Comparison of ENCODE assay signal across 1 cellular context in the genomic region with DNA sequence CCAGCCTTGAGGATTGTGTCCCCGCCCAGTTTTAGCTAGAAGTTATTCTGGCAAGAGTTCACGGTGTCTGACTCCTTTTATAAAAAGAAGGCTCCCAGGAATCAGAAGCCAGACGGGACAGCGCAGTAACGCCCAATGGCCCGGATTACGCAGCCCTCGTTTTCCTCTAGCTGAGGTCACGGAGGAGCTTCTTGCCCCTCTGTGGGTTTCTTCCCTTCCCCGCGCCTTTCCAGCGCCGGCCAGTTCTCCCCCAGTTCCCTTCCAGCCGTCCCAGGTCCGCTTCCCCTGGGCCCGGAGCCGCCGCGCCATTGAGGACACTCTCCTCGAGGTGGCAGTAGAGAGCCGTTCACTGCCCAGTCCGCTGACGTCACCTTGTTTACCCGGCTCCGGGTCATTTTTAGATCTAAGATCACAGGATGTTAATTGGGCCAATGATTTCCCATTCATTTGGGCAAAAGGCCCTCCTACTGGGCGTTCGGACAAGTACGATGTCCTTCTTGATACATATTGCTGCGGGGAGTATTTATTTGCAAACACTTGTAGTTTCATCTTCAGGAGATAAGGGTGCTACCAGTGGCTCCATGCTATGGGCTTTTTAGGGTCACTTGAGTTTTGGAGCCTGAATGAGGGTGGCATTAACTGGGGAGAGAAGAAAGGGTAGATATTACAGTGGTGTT.
TF ChIP-seq lines count a peak whose summit lies in the region.

No MANE protein-coding gene starts in this region.

TF ChIP-seq in HepG2, 621 proteins besides CTCF, POLR2A, EP300 and RAD21 (continued from another document and continues in another):
- no peak for TF ChIP-seq MLXIP (CRISPR knock-in tag; IDR thresholded peaks at IDR 0.05; ENCODE audit: borderline replicate concordance)
- no peak for TF ChIP-seq ZC3H13 (CRISPR knock-in tag; IDR thresholded peaks at IDR 0.05)
- no peak for TF ChIP-seq KDM6A (CRISPR knock-in tag; IDR thresholded peaks at IDR 0.05; ENCODE audit: low read depth)
- no peak for TF ChIP-seq ZNF562 (CRISPR knock-in tag; IDR thresholded peaks at IDR 0.05; ENCODE audit: borderline replicate concordance)
- TF ChIP-seq, protein P1, sequence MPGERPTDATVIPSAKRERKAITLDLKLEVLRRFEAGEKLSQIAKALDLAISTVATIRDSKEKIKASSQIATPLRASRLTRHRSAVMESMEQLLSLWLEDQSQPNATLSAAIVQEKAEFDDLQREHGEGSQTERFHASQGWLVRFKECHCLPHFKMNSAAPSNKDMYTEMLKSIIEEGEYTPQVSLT (CRISPR knock-in tag; IDR thresholded peaks at IDR 0.05; ENCODE audit: borderline replicate concordance, low read depth): no peak
- TF ChIP-seq, protein P2, sequence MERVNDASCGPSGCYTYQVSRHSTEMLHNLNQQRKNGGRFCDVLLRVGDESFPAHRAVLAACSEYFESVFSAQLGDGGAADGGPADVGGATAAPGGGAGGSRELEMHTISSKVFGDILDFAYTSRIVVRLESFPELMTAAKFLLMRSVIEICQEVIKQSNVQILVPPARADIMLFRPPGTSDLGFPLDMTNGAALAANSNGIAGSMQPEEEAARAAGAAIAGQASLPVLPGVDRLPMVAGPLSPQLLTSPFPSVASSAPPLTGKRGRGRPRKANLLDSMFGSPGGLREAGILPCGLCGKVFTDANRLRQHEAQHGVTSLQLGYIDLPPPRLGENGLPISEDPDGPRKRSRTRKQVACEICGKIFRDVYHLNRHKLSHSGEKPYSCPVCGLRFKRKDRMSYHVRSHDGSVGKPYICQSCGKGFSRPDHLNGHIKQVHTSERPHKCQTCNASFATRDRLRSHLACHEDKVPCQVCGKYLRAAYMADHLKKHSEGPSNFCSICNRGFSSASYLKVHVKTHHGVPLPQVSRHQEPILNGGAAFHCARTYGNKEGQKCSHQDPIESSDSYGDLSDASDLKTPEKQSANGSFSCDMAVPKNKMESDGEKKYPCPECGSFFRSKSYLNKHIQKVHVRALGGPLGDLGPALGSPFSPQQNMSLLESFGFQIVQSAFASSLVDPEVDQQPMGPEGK (CRISPR knock-in tag; IDR thresholded peaks at IDR 0.05): peak; percentile 74
- TF ChIP-seq SMAD1 (CRISPR knock-in tag; IDR thresholded peaks at IDR 0.05; ENCODE audit: borderline replicate concordance, low read depth): no peak
- TF ChIP-seq FOXC1 (CRISPR knock-in tag; IDR thresholded peaks at IDR 0.05; ENCODE audit: borderline replicate concordance): no peak
- TF ChIP-seq PAWR (CRISPR knock-in tag; IDR thresholded peaks at IDR 0.05; ENCODE audit: borderline replicate concordance): no peak
- no peak for TF ChIP-seq ZNF280D (CRISPR knock-in tag; IDR thresholded peaks at IDR 0.05)
- TF ChIP-seq SMC3 (IDR thresholded peaks at IDR 0.05; ENCODE audit: low read length): peak; percentile 58
- peak; percentile 96 for TF ChIP-seq FOXJ3 (CRISPR knock-in tag; IDR thresholded peaks at IDR 0.05; ENCODE audit: borderline replicate concordance)
- no peak for TF ChIP-seq ZNF619 (CRISPR knock-in tag; IDR thresholded peaks at IDR 0.05)
- peak; percentile 75 for TF ChIP-seq RXRA (CRISPR knock-in tag; IDR thresholded peaks at IDR 0.05)
- no peak for TF ChIP-seq NFIB (CRISPR knock-in tag; IDR thresholded peaks at IDR 0.05; ENCODE audit: borderline replicate concordance)
- 0 out of 2 replicates have a peak, but pooled peaks have one; percentile 19 for TF ChIP-seq NFYB (CRISPR knock-in tag; IDR thresholded peaks at IDR 0.05)
- no peak; the same call in 1 of the 2 replicates for TF ChIP-seq MAX (IDR thresholded peaks at IDR 0.05)
- no peak for TF ChIP-seq EED (CRISPR knock-in tag; IDR thresholded peaks at IDR 0.05)
- TF ChIP-seq ARNT (IDR thresholded peaks at IDR 0.05): no peak
- TF ChIP-seq ATAD3A (CRISPR knock-in tag; IDR thresholded peaks at IDR 0.05): no peak
- TF ChIP-seq ATF4 (CRISPR knock-in tag; IDR thresholded peaks at IDR 0.05): no peak
- no peak for TF ChIP-seq BRD4 (CRISPR knock-in tag; IDR thresholded peaks at IDR 0.05)
- TF ChIP-seq ARID5B (CRISPR knock-in tag; IDR thresholded peaks at IDR 0.05): peak; percentile 40
- TF ChIP-seq, protein P3, sequence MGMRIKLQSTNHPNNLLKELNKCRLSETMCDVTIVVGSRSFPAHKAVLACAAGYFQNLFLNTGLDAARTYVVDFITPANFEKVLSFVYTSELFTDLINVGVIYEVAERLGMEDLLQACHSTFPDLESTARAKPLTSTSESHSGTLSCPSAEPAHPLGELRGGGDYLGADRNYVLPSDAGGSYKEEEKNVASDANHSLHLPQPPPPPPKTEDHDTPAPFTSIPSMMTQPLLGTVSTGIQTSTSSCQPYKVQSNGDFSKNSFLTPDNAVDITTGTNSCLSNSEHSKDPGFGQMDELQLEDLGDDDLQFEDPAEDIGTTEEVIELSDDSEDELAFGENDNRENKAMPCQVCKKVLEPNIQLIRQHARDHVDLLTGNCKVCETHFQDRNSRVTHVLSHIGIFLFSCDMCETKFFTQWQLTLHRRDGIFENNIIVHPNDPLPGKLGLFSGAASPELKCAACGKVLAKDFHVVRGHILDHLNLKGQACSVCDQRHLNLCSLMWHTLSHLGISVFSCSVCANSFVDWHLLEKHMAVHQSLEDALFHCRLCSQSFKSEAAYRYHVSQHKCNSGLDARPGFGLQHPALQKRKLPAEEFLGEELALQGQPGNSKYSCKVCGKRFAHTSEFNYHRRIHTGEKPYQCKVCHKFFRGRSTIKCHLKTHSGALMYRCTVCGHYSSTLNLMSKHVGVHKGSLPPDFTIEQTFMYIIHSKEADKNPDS (CRISPR knock-in tag; IDR thresholded peaks at IDR 0.05): no peak
- peak; percentile 64; the same call in 1 of the 2 replicates for TF ChIP-seq PITX1 (CRISPR knock-in tag; IDR thresholded peaks at IDR 0.05)
